Comparison of ENCODE assay signal across 8 cellular contexts in the genomic region with DNA sequence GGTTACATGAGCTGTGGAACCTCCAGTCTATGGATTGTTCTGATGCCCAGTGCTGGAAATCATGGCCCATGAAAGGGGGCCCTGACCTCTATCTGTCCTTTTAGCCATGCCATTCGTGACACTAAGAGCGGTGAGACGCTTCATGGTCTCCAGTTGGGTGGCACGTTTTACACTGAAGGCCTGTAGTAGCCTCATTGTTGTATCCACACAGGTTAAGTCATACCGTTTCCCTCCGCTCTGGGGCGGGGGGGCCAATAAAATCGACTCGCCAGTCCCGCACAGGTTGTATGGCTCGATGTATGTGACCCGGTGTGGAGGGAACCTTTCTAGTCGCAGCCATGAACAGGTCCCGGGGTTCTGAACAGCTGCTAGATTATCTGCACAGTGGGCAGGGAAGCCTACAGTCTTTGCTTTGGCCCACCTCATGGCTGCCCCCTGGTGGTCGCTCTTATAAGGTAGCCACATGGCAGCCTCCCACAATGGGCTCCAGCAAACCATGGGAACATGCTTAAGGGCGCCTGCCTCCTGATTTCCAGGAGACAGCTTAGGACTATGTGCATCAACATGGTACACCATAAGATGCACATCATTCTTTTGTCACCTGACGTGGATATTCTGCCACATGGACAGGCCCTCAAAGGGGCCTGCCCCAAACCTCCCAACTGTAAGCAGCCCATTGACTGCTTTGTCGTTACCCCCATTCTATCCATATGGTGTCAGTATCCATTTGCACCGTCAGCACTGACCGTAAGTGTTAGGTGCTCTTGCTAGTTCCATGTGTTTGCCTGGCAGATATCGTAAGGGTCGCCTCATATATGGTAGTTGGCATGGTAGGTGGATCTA. TPM values are rescaled to one million over a fixed set of nuclear protein-coding genes. Genes with fewer than 3 reads are reported as not detected.
DNase-seq lines count a peak whose midpoint lies in the region; ATAC-seq, FAIRE-seq and TF ChIP-seq lines count a peak whose summit lies in the region.

No MANE protein-coding gene starts in this region.

- H3K4me2 ChIP-seq in osteoblast (ENCODE audit: insufficient read depth, low read length) = no peak overlapping the region

- H3K27me3 ChIP-seq in RWPE2 (ENCODE audit: insufficient read depth, poor library complexity, severe bottlenecking) = no peaks in the 10 kb centered on the region
- peaks cover 4% of the 10 kb centered on the region for H3K27me3 ChIP-seq in osteoblast (ENCODE audit: insufficient read depth, low read length)
- no peaks in the 10 kb centered on the region for H3K27me3 ChIP-seq in thoracic aorta (replicated peaks; ENCODE audit: insufficient read depth)

- H3K4me1 ChIP-seq in RWPE2 (ENCODE audit: insufficient read depth, poor library complexity, severe bottlenecking) (no peaks in the 10 kb centered on the region), osteoblast (ENCODE audit: insufficient read depth, low read length) (peaks cover 6% of the 10 kb centered on the region), thoracic aorta (ENCODE audit: control insufficient read depth in 1 of 2, low read depth in 2 of 2) (no peaks in the 10 kb centered on the region)

- no peaks in the 10 kb centered on the region for H3K9me3 ChIP-seq in RWPE2 (ENCODE audit: severe bottlenecking)
- no peaks in the 10 kb centered on the region for H3K9me3 ChIP-seq in osteoblast (ENCODE audit: low read depth, low read length)
- H3K9me3 ChIP-seq in thoracic aorta = no peaks in the 10 kb centered on the region

- no peaks in the 10 kb centered on the region for H4K20me1 ChIP-seq in osteoblast (ENCODE audit: insufficient read depth, low read length)

- DNase-seq in C1 segment of cervical spinal cord (lab: John Stamatoyannopoulos, UW) = peak in 10 of 14 donors; percentile 20 to 79 (median 50)
- DNase-seq in HEK293T (ENCODE audit: extremely low spot score) = peak; percentile 91
- DNase-seq in RWPE2 (ENCODE audit: low spot score) = no peak
- DNase-seq in activated effector memory CD4-positive, alpha-beta T cell treated with Interleukin-2 at 50 U/mL for 16 hours = peak; percentile 70
- peak; percentile 28 to 65 for DNase-seq in frontal cortex (ENCODE audit: low spot score in 2 of 2)
- no peak for DNase-seq in osteoblast (ENCODE audit: insufficient read length, low spot score, missing footprints)
- peak; percentile 72 for DNase-seq in thoracic aorta (ENCODE audit: low spot score)
- DNase-seq in NCI-H128 (lab: John Stamatoyannopoulos, UW; ENCODE audit: unreplicated experiment) = no peak

- ATAC-seq in RWPE2 (ENCODE audit: low read depth) (peak; percentile 81), thoracic aorta (ENCODE audit: insufficient number of reproducible peaks, low FRiP score, low read depth) (no peak)

- POLR2A ChIA-PET in HEK293T (lab: Yijun Ruan, JAX) = interaction anchor here (1.4 kb wide), 1 partner anchor 16 kb away, joined by 3 read pairs; no protein-coding TSS in a partner anchor

- no peaks in the 10 kb centered on the region for H3K79me2 ChIP-seq in osteoblast (ENCODE audit: insufficient read depth, low read length)

- H3K4me3 ChIP-seq in RWPE2 (ENCODE audit: severe bottlenecking) (no peak overlapping the region), osteoblast (ENCODE audit: insufficient read depth, low read length) (no peak overlapping the region), thoracic aorta (no peak overlapping the region)

- FAIRE-seq in frontal cortex (lab: Jason Lieb, UNC) = no peak

- H2AFZ ChIP-seq in osteoblast (ENCODE audit: low read length) = peak overlapping the region; percentile 73

- H3K27ac ChIP-seq in RWPE2 (ENCODE audit: poor library complexity, severe bottlenecking) (no peak overlapping the region), osteoblast (ENCODE audit: low read depth, low read length) (no peak overlapping the region), thoracic aorta (no peak overlapping the region)

- CTCF ChIA-PET in HEK293T (lab: Yijun Ruan, JAX) = interaction anchor here (0.5 to 1.9 kb wide), 10 partner anchors 15 to 552 kb away, joined by 3 to 8 read pairs (median 3); no protein-coding TSS in a partner anchor

- H3K36me3 ChIP-seq in RWPE2 (ENCODE audit: low read depth) = no peaks in the 10 kb centered on the region
- H3K36me3 ChIP-seq in osteoblast (ENCODE audit: insufficient read depth, low read length) = no peaks in the 10 kb centered on the region
- no peaks in the 10 kb centered on the region for H3K36me3 ChIP-seq in thoracic aorta

- TF ChIP-seq CTCF in RWPE2 (IDR thresholded peaks at IDR 0.05; ENCODE audit: poor library complexity, severe bottlenecking) (peak; percentile 66), osteoblast (IDR thresholded peaks at IDR 0.05; ENCODE audit: extremely low read depth, low read depth, low read length) (peak; percentile 97), thoracic aorta (IDR thresholded peaks at IDR 0.05) (peak; percentile 93)

TF ChIP-seq in HEK293T, 16 proteins besides CTCF, POLR2A, EP300 and RAD21:
- TF ChIP-seq L3MBTL2 (conservative IDR thresholded peaks at IDR 0.05) (no peak), ZNF384 (IDR thresholded peaks at IDR 0.05) (no peak), TARDBP (IDR thresholded peaks at IDR 0.05) (no peak), SUZ12 (IDR thresholded peaks at IDR 0.05) (no peak), ARNT (IDR thresholded peaks at IDR 0.05) (no peak), FOXK2 (IDR thresholded peaks at IDR 0.05) (no peak), BHLHE40 (IDR thresholded peaks at IDR 0.05; ENCODE audit: borderline replicate concordance) (no peak), FOXM1 (IDR thresholded peaks at IDR 0.05; ENCODE audit: borderline replicate concordance) (no peak), NFRKB (IDR thresholded peaks at IDR 0.05) (no peak), CTBP1 (IDR thresholded peaks at IDR 0.05; ENCODE audit: borderline replicate concordance) (no peak), HDGF (IDR thresholded peaks at IDR 0.05; ENCODE audit: borderline replicate concordance) (no peak)
- TF ChIP-seq, protein P1, sequence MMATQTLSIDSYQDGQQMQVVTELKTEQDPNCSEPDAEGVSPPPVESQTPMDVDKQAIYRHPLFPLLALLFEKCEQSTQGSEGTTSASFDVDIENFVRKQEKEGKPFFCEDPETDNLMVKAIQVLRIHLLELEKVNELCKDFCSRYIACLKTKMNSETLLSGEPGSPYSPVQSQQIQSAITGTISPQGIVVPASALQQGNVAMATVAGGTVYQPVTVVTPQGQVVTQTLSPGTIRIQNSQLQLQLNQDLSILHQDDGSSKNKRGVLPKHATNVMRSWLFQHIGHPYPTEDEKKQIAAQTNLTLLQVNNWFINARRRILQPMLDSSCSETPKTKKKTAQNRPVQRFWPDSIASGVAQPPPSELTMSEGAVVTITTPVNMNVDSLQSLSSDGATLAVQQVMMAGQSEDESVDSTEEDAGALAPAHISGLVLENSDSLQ (IDR thresholded peaks at IDR 0.05) = no peak

RNA-seq across cellular contexts. Expression of a gene that starts 19.7 kb away (rescaled TPM):
- total RNA-seq in frontal cortex (1.6 TPM), osteoblast (12.1 and 13.8 TPM in 2 replicates), thoracic aorta (100 to 1,000 TPM in 1 of 2 donors, 10 to 100 TPM in 1; 53.1 to 101 TPM)

RNA-seq across cellular contexts. Expression of a gene that starts 21.4 kb away (rescaled TPM):
- 7.7 TPM for total RNA-seq in frontal cortex
- 2.9 and 4.4 TPM in 2 replicates for total RNA-seq in osteoblast
- 10 to 100 TPM in 1 of 2 donors, 1 to 10 TPM in 1; 1.4 to 30.3 TPM for total RNA-seq in thoracic aorta

RNA-seq across cellular contexts. Expression of a gene that starts 59.1 kb away (rescaled TPM):
- total RNA-seq in frontal cortex (5.3 TPM), osteoblast (50.7 and 56.1 TPM in 2 replicates), thoracic aorta (10 to 100 TPM; 35.9 to 84.9 TPM)

Comparison
In these comparisons a context has a peak if more than half of its experiments do, and no peak if none do; other contexts are left out.
1. DNase-seq: peak in C1 segment of cervical spinal cord (10 of 14), HEK293T (single experiment), activated effector memory CD4-positive, alpha-beta T cell treated with Interleukin-2 at 50 U/mL for 16 hours (single experiment), frontal cortex (2 of 2) and thoracic aorta (single experiment); none in RWPE2 (single experiment), osteoblast (single experiment) and NCI-H128 (single experiment).
2. Peak in every context shown above with its lines, with median percentiles within 50 percentile points of each other: CTCF ChIP-seq.